Comparison of ENCODE assay signal across 10 cellular contexts in genomic region chr3:186949281-186949982, GRCh38. TPM values are rescaled to one million over a fixed set of nuclear protein-coding genes. Genes with fewer than 3 reads are reported as not detected.
DNase-seq lines count a peak whose midpoint lies in the region; FAIRE-seq and TF ChIP-seq lines count a peak whose summit lies in the region.
"Had no signal": no experiment of that assay in that cellular context is flagged by ENCODE, and none has a peak within 500 bp of the region (broad histone marks: within the 10 kb centered on the region; RNA-seq: fewer than 3 reads in every experiment).

No MANE protein-coding gene starts in this region.

- no peak overlapping the region for H3K9ac ChIP-seq in astrocyte (ENCODE audit: low read length)

- H3K27ac Mint-ChIP-seq in activated naive CD4-positive, alpha-beta T cell treated with anti-CD3 and anti-CD28 coated beads, Interleukin-2, amount 10 ng/mL, durations not matched to agents 7 days and 5 days, result peak overlapping the region; percentile 78
- H3K27ac Mint-ChIP-seq in astrocyte (ENCODE audit: unreplicated experiment), result peak overlapping the region; percentile 38

- CTCF ChIA-PET in activated naive CD4-positive, alpha-beta T cell treated with anti-CD3 and anti-CD28 coated beads, Interleukin-2, amount 10 ng/mL, durations not matched to agents 7 days and 5 days (lab: Charles Lee), result no interaction called here

- no peaks in the 10 kb centered on the region for H3K27me3 Mint-ChIP-seq in activated naive CD4-positive, alpha-beta T cell treated with anti-CD3 and anti-CD28 coated beads, Interleukin-2, amount 10 ng/mL, durations not matched to agents 7 days and 5 days
- no peaks in the 10 kb centered on the region for H3K27me3 Mint-ChIP-seq in astrocyte (ENCODE audit: low read depth, unreplicated experiment)

- peaks cover 57% of the 10 kb centered on the region for H3K4me1 Mint-ChIP-seq in activated naive CD4-positive, alpha-beta T cell treated with anti-CD3 and anti-CD28 coated beads, Interleukin-2, amount 10 ng/mL, durations not matched to agents 7 days and 5 days
- H3K4me1 Mint-ChIP-seq in astrocyte (ENCODE audit: low read depth, unreplicated experiment), result peaks cover 21% of the 10 kb centered on the region

- TF ChIP-seq CTCF in astrocyte (IDR thresholded peaks at IDR 0.05; ENCODE audit: insufficient read depth, low read depth, low read length) (no peak), stomach (IDR thresholded peaks at IDR 0.05) (no peak), transverse colon (IDR thresholded peaks at IDR 0.05) (no peak)

- intact Hi-C loops in stomach (cut with DNase I; ENCODE audit: low total_unique reads) (no loop called here), transverse colon (cut with DNase I; ENCODE audit: low total_unique reads) (no loop called here)

- no peaks in the 10 kb centered on the region for H4K20me1 ChIP-seq in astrocyte (ENCODE audit: insufficient read depth, low read length)

- in situ Hi-C loops in transverse colon (cut with MboI; ENCODE audit: low pct_ligation_motif_present in 1 of 4, low pct_unique_long_range_greater_than_20kb in 1 of 4, low sequenced_read_pairs in 3 of 4), result no loop called here

- FAIRE-seq in astrocyte (lab: Jason Lieb, UNC), result no peak

- no peak overlapping the region for H2AFZ ChIP-seq in astrocyte (ENCODE audit: low read depth, low read length)

- no peak overlapping the region for H3K4me3 Mint-ChIP-seq in activated naive CD4-positive, alpha-beta T cell treated with anti-CD3 and anti-CD28 coated beads, Interleukin-2, amount 10 ng/mL, durations not matched to agents 7 days and 5 days
- no peak overlapping the region for H3K4me3 Mint-ChIP-seq in astrocyte (ENCODE audit: unreplicated experiment)

- H3K79me2 ChIP-seq in astrocyte (ENCODE audit: insufficient read depth, low read length), result no peaks in the 10 kb centered on the region

- H3K4me1 ChIP-seq in astrocyte (ENCODE audit: insufficient read depth, low read length) (peaks cover 5% of the 10 kb centered on the region), stomach (peaks cover 7 to 44% (median 14%) of the 10 kb centered on the region in 4 donors), transverse colon (peaks cover 0 to 10% (median 0%) of the 10 kb centered on the region in 4 donors)

- H3K9me3 ChIP-seq in astrocyte (ENCODE audit: insufficient read depth, low read depth, low read length), result no peaks in the 10 kb centered on the region
- peaks cover 0 to 5% (median 0%) of the 10 kb centered on the region in 4 donors for H3K9me3 ChIP-seq in stomach
- no peaks in the 10 kb centered on the region for H3K9me3 ChIP-seq in transverse colon
- H3K9me3 ChIP-seq: vagina had no signal

- no peak overlapping the region for H3K4me3 ChIP-seq in astrocyte (ENCODE audit: insufficient read depth, low read depth, low read length)
- H3K4me3 ChIP-seq in stomach, result no peak overlapping the region
- H3K4me3 ChIP-seq in transverse colon, result no peak overlapping the region
- H3K4me3 ChIP-seq: vagina had no signal

- H3K27ac ChIP-seq in astrocyte (ENCODE audit: low read depth, low read length) (no peak overlapping the region), stomach (peak overlapping the region in 4 of 5 donors; percentile 7 to 68 (median 22)), transverse colon (no peak overlapping the region)

- TF ChIP-seq POLR2A in stomach (IDR thresholded peaks at IDR 0.05), result no peak
- no peak for TF ChIP-seq POLR2A in transverse colon (IDR thresholded peaks at IDR 0.05)

- H3K27me3 ChIP-seq in astrocyte (ENCODE audit: insufficient read depth, low read length) (no peaks in the 10 kb centered on the region), stomach (no peaks in the 10 kb centered on the region), transverse colon (no peaks in the 10 kb centered on the region)
- H3K27me3 ChIP-seq: vagina had no signal

- WGBS in stomach, 5 donors, result 58 to 79% (median 71%) methylated on average over 7 of the region's 7 CpGs
- 84 to 93% methylated on average over 4 to 7 of the region's 7 CpGs for WGBS in transverse colon (ENCODE audit: low coverage in 1 of 2), 2 donors

- DNase-seq in activated naive CD4-positive, alpha-beta T cell treated with anti-CD3 and anti-CD28 coated beads, Interleukin-2, amount 10 ng/mL, durations not matched to agents 7 days and 5 days, result no peak
- no peak for DNase-seq in activated naive CD4-positive, alpha-beta T cell (lab: John Stamatoyannopoulos, UW)
- DNase-seq in astrocyte (ENCODE audit: low read depth) (peak; percentile 47), hepatic stellate cell (ENCODE audit: low spot score) (peak; percentile 20), stomach (no peak), iPS-NIHi7 (ENCODE audit: extremely low spot score) (no peak), transverse colon (no peak), DMS79 (lab: John Stamatoyannopoulos, UW) (no peak)
- DNase-seq: KBM-7 had no signal

- no peak overlapping the region for H3K4me2 ChIP-seq in astrocyte (ENCODE audit: low read length)

- H3K36me3 ChIP-seq in astrocyte (ENCODE audit: insufficient read depth, low read length) (no peaks in the 10 kb centered on the region), stomach (peaks cover 0 to 5% (median 0%) of the 10 kb centered on the region in 4 donors), transverse colon (no peaks in the 10 kb centered on the region)
- H3K36me3 ChIP-seq: vagina had no signal

- TF ChIP-seq EP300 in stomach (IDR thresholded peaks at IDR 0.05) (no peak), transverse colon (IDR thresholded peaks at IDR 0.05; ENCODE audit: low read depth) (no peak)

- H3K36me3 Mint-ChIP-seq in activated naive CD4-positive, alpha-beta T cell treated with anti-CD3 and anti-CD28 coated beads, Interleukin-2, amount 10 ng/mL, durations not matched to agents 7 days and 5 days, result peaks cover 80% of the 10 kb centered on the region
- peaks cover 7% of the 10 kb centered on the region for H3K36me3 Mint-ChIP-seq in astrocyte (ENCODE audit: low read depth, unreplicated experiment)

- peaks cover 22% of the 10 kb centered on the region for H3K9me3 Mint-ChIP-seq in activated naive CD4-positive, alpha-beta T cell treated with anti-CD3 and anti-CD28 coated beads, Interleukin-2, amount 10 ng/mL, durations not matched to agents 7 days and 5 days
- peaks cover 1% of the 10 kb centered on the region for H3K9me3 Mint-ChIP-seq in astrocyte (ENCODE audit: unreplicated experiment)

RNA-seq across cellular contexts. Expression of gene ST6GAL1, which starts 19.1 kb away (rescaled TPM):
- 15.8 and 19.3 TPM in 2 replicates for total RNA-seq in astrocyte
- total RNA-seq in stomach, result 10 to 100 TPM in 4 of 5 donors, 1 to 10 TPM in 1; 3.8 to 31.0 (median 18.1) TPM
- polyA plus RNA-seq in stomach, result 1 to 10 TPM; 4.1 to 9.7 (median 4.6) TPM
- 10 to 100 TPM; 22.4 to 50.5 (median 31.2) TPM for total RNA-seq in transverse colon

Comparison
In these comparisons a context has a peak if more than half of its experiments do, and no peak if none do; other contexts are left out.
1. DNase-seq: peak in astrocyte (single experiment) and hepatic stellate cell (single experiment); none in activated naive CD4-positive, alpha-beta T cell treated with anti-CD3 and anti-CD28 coated beads, Interleukin-2, amount 10 ng/mL, durations not matched to agents 7 days and 5 days (single experiment), activated naive CD4-positive, alpha-beta T cell (0 of 4), stomach (single experiment), iPS-NIHi7 (single experiment), transverse colon (single experiment) and DMS79 (single experiment).
2. H3K27ac ChIP-seq: peak in stomach (4 of 5); none in astrocyte (single experiment) and transverse colon (0 of 4).